In the genomic region with DNA sequence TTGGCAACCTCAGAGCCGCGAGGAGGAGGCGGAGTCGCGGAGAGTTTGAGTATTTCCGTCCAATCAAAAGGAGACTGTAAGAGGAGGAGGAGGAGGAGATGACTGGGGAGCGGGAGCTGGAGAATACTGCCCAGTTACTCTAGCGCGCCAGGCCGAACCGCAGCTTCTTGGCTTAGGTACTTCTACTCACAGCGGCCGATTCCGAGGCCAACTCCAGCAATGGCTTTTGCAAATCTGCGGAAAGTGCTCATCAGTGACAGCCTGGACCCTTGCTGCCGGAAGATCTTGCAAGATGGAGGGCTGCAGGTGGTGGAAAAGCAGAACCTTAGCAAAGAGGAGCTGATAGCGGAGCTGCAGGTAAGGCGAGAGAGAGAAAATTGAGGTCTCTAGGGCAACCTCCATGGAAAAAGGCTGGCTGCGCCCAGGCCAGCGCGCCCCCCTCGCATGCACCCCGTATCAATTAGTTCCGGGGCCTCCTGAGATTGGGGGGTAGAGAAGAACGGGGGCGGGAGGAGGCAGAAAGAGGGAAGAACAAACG, we compare ENCODE assay signal across 8 cellular contexts. TPM values are rescaled to one million over a fixed set of nuclear protein-coding genes. Genes with fewer than 3 reads are reported as not detected.
DNase-seq lines count a peak whose midpoint lies in the region; ATAC-seq, FAIRE-seq and TF ChIP-seq lines count a peak whose summit lies in the region.

Gene PHGDH (plus strand): TSS at position 131 of the 538 bp plus-strand sequence. CDS start 89 bp downstream, at position 220.

- peaks cover 2% of the 10 kb centered on the region for H3K9me3 Mint-ChIP-seq in activated CD8-positive, alpha-beta T cell treated with anti-CD3 and anti-CD28 coated beads for 36 hours

- dilution Hi-C loops in endothelial cell of umbilical vein (cut with MboI; ENCODE audit: extremely low pct_ligation_motif_present, low sequenced_read_pairs): no loop called here

- POLR2A ChIA-PET in activated CD8-positive, alpha-beta T cell treated with anti-CD3 and anti-CD28 coated beads for 36 hours (lab: Charles Lee): interaction anchor here (0.7 to 1.4 kb wide), 9 partner anchors 12 to 87 kb away, joined by 3 to 6 read pairs (median 4); partner anchors contain the start of gene ZNF697
- POLR2A ChIA-PET in endothelial cell of umbilical vein (lab: Charles Lee): interaction anchor here (1.1 kb wide), 1 partner anchor 64 kb away, joined by 3 read pairs; the partner anchor contains the start of gene ZNF697

- H3K9me3 ChIP-seq in endothelial cell of umbilical vein (replicated peaks; ENCODE audit: control insufficient read depth, insufficient read depth, low read length): no peaks in the 10 kb centered on the region

- intact Hi-C loops in activated CD8-positive, alpha-beta T cell treated with anti-CD3 and anti-CD28 coated beads for 36 hours (cut with micrococcal nuclease): no loop called here
- intact Hi-C loops in endothelial cell of umbilical vein (cut with micrococcal nuclease): loop anchor here (1.0 kb wide), 1 partner anchor 37 kb away; no protein-coding TSS in a partner anchor

- DNase-seq in activated gamma-delta T cell treated with Interleukin-2 at 50 U/mL for 16 hours: peak; percentile 19
- DNase-seq in activated gamma-delta T cell (lab: John Stamatoyannopoulos, UW): no peak
- peak; percentile 92 for DNase-seq in NCI-H345 (lab: John Stamatoyannopoulos, UW)
- peak; percentile 87 for DNase-seq in activated CD8-positive, alpha-beta T cell treated with anti-CD3 and anti-CD28 coated beads for 36 hours
- peak; percentile 75 for DNase-seq in endothelial cell of umbilical vein (ENCODE audit: low read depth, low spot score)
- peak; percentile 66 for DNase-seq in midbrain (lab: John Stamatoyannopoulos, UW)
- peak; percentile 77 for DNase-seq in stimulated activated CD8-positive, alpha-beta memory T cell treated with anti-CD3 and anti-CD28 coated beads, Interleukin-4, amount 100 ng/mL, for 48 hours

- peaks cover 39% of the 10 kb centered on the region for H3K4me1 Mint-ChIP-seq in activated CD8-positive, alpha-beta T cell treated with anti-CD3 and anti-CD28 coated beads for 36 hours (ENCODE audit: low read depth)

- H3K9ac ChIP-seq in endothelial cell of umbilical vein (replicated peaks; ENCODE audit: extremely low read depth, insufficient read depth, low read length): peak within 1 kb of the TSS; percentile 74

- H4K20me1 ChIP-seq in endothelial cell of umbilical vein (replicated peaks; ENCODE audit: control insufficient read depth, extremely low read depth, insufficient read depth, low read length): no peaks in the 10 kb centered on the region

- H3K27me3 Mint-ChIP-seq in activated CD8-positive, alpha-beta T cell treated with anti-CD3 and anti-CD28 coated beads for 36 hours: no peaks in the 10 kb centered on the region

- peak within 1 kb of the TSS; percentile 99 for H3K4me3 Mint-ChIP-seq in activated CD8-positive, alpha-beta T cell treated with anti-CD3 and anti-CD28 coated beads for 36 hours

- no peaks in the 10 kb centered on the region for H3K9me1 ChIP-seq in endothelial cell of umbilical vein (replicated peaks; ENCODE audit: control insufficient read depth, extremely low read depth, insufficient read depth, low read length)

- peaks cover 24% of the 10 kb centered on the region for H3K79me2 ChIP-seq in endothelial cell of umbilical vein (ENCODE audit: control insufficient read depth, insufficient read depth, low read length)

- TF ChIP-seq CTCF in activated CD8-positive, alpha-beta T cell treated with anti-CD3 and anti-CD28 coated beads for 36 hours (IDR thresholded peaks at IDR 0.05): no peak
- TF ChIP-seq CTCF in endothelial cell of umbilical vein (IDR thresholded peaks at IDR 0.05; ENCODE audit: extremely low read depth in 1 of 2, insufficient read depth in 1 of 2, low read depth in 1 of 2, low read length in 2 of 2): no peak

- peak within 1 kb of the TSS; percentile 98 for H3K27ac Mint-ChIP-seq in activated CD8-positive, alpha-beta T cell treated with anti-CD3 and anti-CD28 coated beads for 36 hours

- CTCF ChIA-PET in activated CD8-positive, alpha-beta T cell treated with anti-CD3 and anti-CD28 coated beads for 36 hours (lab: Charles Lee): interaction anchor here (1.0 to 2.1 kb wide), 4 partner anchors 9 to 100 kb away, joined by 3 to 7 read pairs (median 6); no protein-coding TSS in a partner anchor
- CTCF ChIA-PET in endothelial cell of umbilical vein (lab: Charles Lee): interaction anchor here (0.6 to 2.8 kb wide), 9 partner anchors 32 to 100 kb away, joined by 3 to 40 read pairs (median 3); partner anchors contain the start of gene ZNF697

- TF ChIP-seq POLR2A in endothelial cell of umbilical vein (IDR thresholded peaks at IDR 0.05; ENCODE audit: low read depth, low read length): peak; percentile 28

- no peaks in the 10 kb centered on the region for H3K36me3 ChIP-seq in endothelial cell of umbilical vein (ENCODE audit: control insufficient read depth in 2 of 2, extremely low read depth in 1 of 2, insufficient read depth in 2 of 2, low read length in 2 of 2)

- peak within 1 kb of the TSS; percentile 51 for H3K27ac ChIP-seq in endothelial cell of umbilical vein (ENCODE audit: insufficient read depth, low read depth, low read length)

- peak within 1 kb of the TSS; percentile 78 for H2AFZ ChIP-seq in endothelial cell of umbilical vein (ENCODE audit: low read depth, low read length)

- peak; percentile 70 for ATAC-seq in HG03095 (IDR thresholded peaks at IDR 0.05; ENCODE audit: unreplicated experiment)
- ATAC-seq in activated CD8-positive, alpha-beta T cell treated with anti-CD3 and anti-CD28 coated beads for 36 hours: peak; percentile 84

- peak; percentile 91 for FAIRE-seq in endothelial cell of umbilical vein (lab: Jason Lieb, UNC)

- H3K36me3 Mint-ChIP-seq in activated CD8-positive, alpha-beta T cell treated with anti-CD3 and anti-CD28 coated beads for 36 hours (ENCODE audit: low read depth): peaks cover 46% of the 10 kb centered on the region

- H3K4me1 ChIP-seq in endothelial cell of umbilical vein (ENCODE audit: control insufficient read depth, extremely low read depth, insufficient read depth, low read length): peaks cover 9% of the 10 kb centered on the region

- TSS peak; percentile 87 for BruUV-seq in endothelial cell of umbilical vein (replicated peaks; lab: Mats Ljungman, UMichigan)

- peak within 1 kb of the TSS; percentile 69 to 81 (median 69) for H3K4me3 ChIP-seq in endothelial cell of umbilical vein (replicated peaks in 1 of 3; ENCODE audit: insufficient read depth in 1 of 3, low read depth in 1 of 3, low read length in 3 of 3)

- peaks cover 7 to 15% of the 10 kb centered on the region in 2 experiments for H3K27me3 ChIP-seq in endothelial cell of umbilical vein (ENCODE audit: control insufficient read depth in 2 of 2, insufficient read depth in 2 of 2, low read length in 2 of 2)

- peak within 1 kb of the TSS; percentile 77 for H3K4me2 ChIP-seq in endothelial cell of umbilical vein (ENCODE audit: insufficient read depth, low read length)

TF ChIP-seq in endothelial cell of umbilical vein, 7 proteins besides CTCF, POLR2A, EP300 and RAD21:
- TF ChIP-seq GATA2 (IDR thresholded peaks at IDR 0.05; ENCODE audit: insufficient read depth, insufficient read length, low read depth, low read length) (no peak), EZH2 (IDR thresholded peaks at IDR 0.05; ENCODE audit: borderline replicate concordance, low read depth, low read length, severe bottlenecking) (no peak), MAX (IDR thresholded peaks at IDR 0.05; ENCODE audit: insufficient read depth, insufficient read length) (no peak), JUN (IDR thresholded peaks at IDR 0.05; ENCODE audit: borderline replicate concordance, insufficient read depth, insufficient read length, low read depth) (no peak), MYC (IDR thresholded peaks at IDR 0.05; ENCODE audit: low read depth, low read length) (no peak)

RNA-seq across cellular contexts. Expression of gene PHGDH, which starts in this region (rescaled TPM):
- total RNA-seq in activated CD8-positive, alpha-beta T cell treated with anti-CD3 and anti-CD28 coated beads for 36 hours: 100 to 1,000 TPM; 307 to 322 TPM
- total RNA-seq in endothelial cell of umbilical vein: 101 and 120 TPM in 2 replicates
- polyA plus RNA-seq in endothelial cell of umbilical vein: 33.2 and 37.9 TPM in 2 replicates
- 37.2 and 37.8 TPM in 2 replicates for polyA plus RNA-seq in endothelial cell of umbilical vein (2011; cell fraction: cytosol; rRNA removed)
- 42.6 and 45.2 TPM in 2 replicates for polyA plus RNA-seq in endothelial cell of umbilical vein (2011; cell fraction: nucleus; rRNA removed)
- polyA plus RNA-seq in endothelial cell of umbilical vein (2012): 9.8 and 26.9 TPM in 2 replicates
- polyA minus RNA-seq in endothelial cell of umbilical vein: 66.7 and 76.5 TPM in 2 replicates
- polyA minus RNA-seq in endothelial cell of umbilical vein (2011; cell fraction: cytosol; rRNA and poly(A)+ RNA removed): 201 TPM
- polyA minus RNA-seq in endothelial cell of umbilical vein (2011; cell fraction: nucleus; rRNA and poly(A)+ RNA removed): 39.4 and 42.3 TPM in 2 replicates
